Comparison of ENCODE assay signal across 8 cellular contexts in the genomic region with DNA sequence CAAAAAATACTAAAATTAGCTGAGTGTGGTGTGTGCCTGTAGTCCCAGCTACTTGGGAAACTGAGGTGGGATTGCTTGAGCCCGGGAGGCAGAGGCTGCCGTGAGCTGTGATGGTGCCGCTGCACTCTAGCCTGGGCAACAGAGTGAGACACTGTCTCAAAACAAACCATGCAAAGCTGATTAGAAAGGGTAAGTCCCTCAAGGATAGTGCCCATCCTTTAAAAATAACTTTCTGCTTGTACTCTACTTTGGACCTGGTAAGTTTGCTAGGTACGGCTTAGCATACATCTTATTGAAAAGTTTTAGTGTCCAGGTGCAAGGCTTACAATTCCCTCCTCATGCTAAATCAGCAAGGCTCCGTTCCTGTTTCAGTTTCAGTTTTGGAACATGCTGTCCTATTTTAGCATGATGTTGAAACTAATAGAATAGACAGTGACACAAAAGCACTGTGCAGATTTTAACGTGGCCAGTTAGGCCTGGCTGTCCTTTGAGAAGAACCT. TPM values are rescaled to one million over a fixed set of nuclear protein-coding genes. Genes with fewer than 3 reads are reported as not detected.
DNase-seq lines count a peak whose midpoint lies in the region; ATAC-seq and TF ChIP-seq lines count a peak whose summit lies in the region.

No MANE protein-coding gene starts in this region.

- POLR2A ChIA-PET in activated CD8-positive, alpha-beta T cell treated with anti-CD3 and anti-CD28 coated beads for 36 hours (lab: Charles Lee), result interaction anchor here (0.6 to 1.9 kb wide), 5 partner anchors 14 to 71 kb away, joined by 3 to 10 read pairs (median 3); a partner anchor contains a TSS
- POLR2A ChIA-PET in SK-N-SH (lab: Yijun Ruan, JAX) (no interaction called here), WTC11 (lab: Charles Lee) (interaction anchor here (1.4 kb wide), 1 partner anchor 19 kb away, joined by 3 read pairs; no protein-coding TSS in a partner anchor)

- TF ChIP-seq CTCF in activated CD8-positive, alpha-beta T cell treated with anti-CD3 and anti-CD28 coated beads for 36 hours (IDR thresholded peaks at IDR 0.05), result no peak
- TF ChIP-seq CTCF in SK-N-SH (IDR thresholded peaks at IDR 0.05) (no peak), WTC11 (IDR thresholded peaks at IDR 0.05) (no peak)

- H3K27me3 ChIP-seq in BLaER1 (no peaks in the 10 kb centered on the region), SK-N-SH (ENCODE audit: insufficient read depth) (no peaks in the 10 kb centered on the region)

- intact Hi-C loops in activated CD8-positive, alpha-beta T cell treated with anti-CD3 and anti-CD28 coated beads for 36 hours (cut with micrococcal nuclease), result no loop called here

- peaks cover 11% of the 10 kb centered on the region; the same call in 1 of the 2 replicates for H4K20me1 ChIP-seq in BLaER1
- H4K20me1 ChIP-seq in SK-N-SH (ENCODE audit: insufficient read depth), result 0 out of 2 replicates have a peak, but pooled peaks cover 3% of the 10 kb centered on the region

- DNase-seq in activated CD8-positive, alpha-beta T cell treated with anti-CD3 and anti-CD28 coated beads for 36 hours, result peak; percentile 36
- DNase-seq in lung microvascular endothelial cell (ENCODE audit: low read depth in 2 of 2), result peak; percentile 48 to 59
- DNase-seq in SK-N-SH, result no peak
- no peak for DNase-seq in WTC11 (ENCODE audit: low spot score)

- H2AFZ ChIP-seq in SK-N-SH (ENCODE audit: low read depth), result no peak overlapping the region; the same call in 1 of the 2 replicates

- H3K9me3 Mint-ChIP-seq in activated CD8-positive, alpha-beta T cell treated with anti-CD3 and anti-CD28 coated beads for 36 hours, result no peaks in the 10 kb centered on the region
- H3K9me3 Mint-ChIP-seq in WTC11, result no peaks in the 10 kb centered on the region

- H3F3A ChIP-seq in SK-N-SH (replicated peaks; ENCODE audit: insufficient read depth), result peaks cover 12% of the 10 kb centered on the region

- CTCF ChIA-PET in activated CD8-positive, alpha-beta T cell treated with anti-CD3 and anti-CD28 coated beads for 36 hours (lab: Charles Lee), result interaction anchor here (0.9 to 5.3 kb wide), 6 partner anchors 8 to 85 kb away, joined by 3 to 42 read pairs (median 4); a partner anchor contains a TSS
- CTCF ChIA-PET in SK-N-SH (lab: Yijun Ruan, JAX) (interaction anchor here (0.5 to 5.6 kb wide), 3 partner anchors 8 to 46 kb away, joined by 3 to 50 read pairs (median 9); a partner anchor contains a TSS), WTC11 (lab: Charles Lee) (interaction anchor here (1.2 to 1.5 kb wide), 3 partner anchors 8 to 375 kb away, joined by 3 to 7 read pairs (median 4); no protein-coding TSS in a partner anchor)

- H3K79me2 ChIP-seq in SK-N-SH (ENCODE audit: insufficient read depth), result peaks cover 42% of the 10 kb centered on the region

- H3K4me1 ChIP-seq in BLaER1 (peaks cover 21% of the 10 kb centered on the region), SK-N-SH (ENCODE audit: control insufficient read depth in 1 of 2, insufficient read depth in 2 of 2, low read depth in 1 of 2, low read length in 1 of 2) (peaks cover 0 to 4% of the 10 kb centered on the region in 2 experiments; a peak in 2 of 4 replicates)

- H3K27ac Mint-ChIP-seq in activated CD8-positive, alpha-beta T cell treated with anti-CD3 and anti-CD28 coated beads for 36 hours, result peak overlapping the region; percentile 91
- no peak overlapping the region for H3K27ac Mint-ChIP-seq in WTC11

- H3K27me3 Mint-ChIP-seq in activated CD8-positive, alpha-beta T cell treated with anti-CD3 and anti-CD28 coated beads for 36 hours, result no peaks in the 10 kb centered on the region
- H3K27me3 Mint-ChIP-seq in WTC11 (ENCODE audit: low read depth), result no peaks in the 10 kb centered on the region

- TF ChIP-seq EP300 in SK-N-SH (IDR thresholded peaks at IDR 0.05; ENCODE audit: borderline replicate concordance in 1 of 2, low read depth in 1 of 2, low read length in 1 of 2), result no peak

- H3K4me2 ChIP-seq in BLaER1 (peak overlapping the region; percentile 85), SK-N-SH (no peak overlapping the region)

- TF ChIP-seq RAD21 in SK-N-SH (IDR thresholded peaks at IDR 0.05; ENCODE audit: low read length), result no peak

- H3K4me3 Mint-ChIP-seq in activated CD8-positive, alpha-beta T cell treated with anti-CD3 and anti-CD28 coated beads for 36 hours, result peak overlapping the region; percentile 71
- no peak overlapping the region for H3K4me3 Mint-ChIP-seq in WTC11

- WGBS in SK-N-SH (ENCODE audit: low lambda C conversion rate), result 90% methylated on average over 6 of the region's 6 CpGs

- H3K4me3 ChIP-seq in BLaER1 (peak overlapping the region; percentile 55), SK-N-SH (ENCODE audit: low read depth in 2 of 2, low read length in 1 of 2) (no peak overlapping the region)

- H3K9me3 ChIP-seq in BLaER1, result no peaks in the 10 kb centered on the region
- no peaks in the 10 kb centered on the region for H3K9me3 ChIP-seq in SK-N-SH

- peaks cover 3% of the 10 kb centered on the region for H3K36me3 Mint-ChIP-seq in activated CD8-positive, alpha-beta T cell treated with anti-CD3 and anti-CD28 coated beads for 36 hours (ENCODE audit: low read depth)
- H3K36me3 Mint-ChIP-seq in WTC11, result no peaks in the 10 kb centered on the region

- no peaks in the 10 kb centered on the region for H3K9me2 ChIP-seq in SK-N-SH

- H3K4me1 Mint-ChIP-seq in activated CD8-positive, alpha-beta T cell treated with anti-CD3 and anti-CD28 coated beads for 36 hours (ENCODE audit: low read depth), result peaks cover 32% of the 10 kb centered on the region
- H3K4me1 Mint-ChIP-seq in WTC11, result peaks cover 9% of the 10 kb centered on the region

- H3K36me3 ChIP-seq in BLaER1 (peaks cover 10% of the 10 kb centered on the region; the same call in 1 of the 2 replicates), SK-N-SH (replicated peaks in 1 of 2; ENCODE audit: control insufficient read depth in 1 of 2, insufficient read depth in 2 of 2, low read length in 1 of 2) (peaks cover 16 to 37% of the 10 kb centered on the region in 2 experiments)

- H3K9ac ChIP-seq in BLaER1 (peak overlapping the region; percentile 59), SK-N-SH (no peak overlapping the region)

- peak; percentile 85 for ATAC-seq in GM19043 (IDR thresholded peaks at IDR 0.05; ENCODE audit: low read depth, unreplicated experiment)
- peak; percentile 92 for ATAC-seq in HG03175 (IDR thresholded peaks at IDR 0.05; ENCODE audit: unreplicated experiment)
- ATAC-seq in activated CD8-positive, alpha-beta T cell treated with anti-CD3 and anti-CD28 coated beads for 36 hours, result peak; percentile 91
- ATAC-seq in SK-N-SH treated with all-trans-retinoic acid at 6 μM for 48 hours, result no peak; the same call in 2 of the 3 replicates
- no peak for ATAC-seq in WTC11

- peak overlapping the region; percentile 60 for H3K27ac ChIP-seq in BLaER1
- H3K27ac ChIP-seq in SK-N-SH (ENCODE audit: low read depth in 2 of 2, low read length in 1 of 2), result 0 out of 4 replicates have a peak overlapping the region, but pooled peaks of 1 of the 2 experiments have one; percentile 10

TF ChIP-seq in SK-N-SH, 30 proteins besides CTCF, POLR2A, EP300 and RAD21 (continues in another document):
- TF ChIP-seq RXRA (IDR thresholded peaks at IDR 0.05; ENCODE audit: borderline replicate concordance, low read depth) (no peak), GABPA (IDR thresholded peaks at IDR 0.05; ENCODE audit: low read depth) (no peak), FOXM1 (IDR thresholded peaks at IDR 0.05; ENCODE audit: low read depth) (no peak), CHD2 (IDR thresholded peaks at IDR 0.05; ENCODE audit: low read length, partially characterized antibody) (no peak)
- TF ChIP-seq, protein P1, sequence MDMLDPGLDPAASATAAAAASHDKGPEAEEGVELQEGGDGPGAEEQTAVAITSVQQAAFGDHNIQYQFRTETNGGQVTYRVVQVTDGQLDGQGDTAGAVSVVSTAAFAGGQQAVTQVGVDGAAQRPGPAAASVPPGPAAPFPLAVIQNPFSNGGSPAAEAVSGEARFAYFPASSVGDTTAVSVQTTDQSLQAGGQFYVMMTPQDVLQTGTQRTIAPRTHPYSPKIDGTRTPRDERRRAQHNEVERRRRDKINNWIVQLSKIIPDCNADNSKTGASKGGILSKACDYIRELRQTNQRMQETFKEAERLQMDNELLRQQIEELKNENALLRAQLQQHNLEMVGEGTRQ (IDR thresholded peaks at IDR 0.05; ENCODE audit: borderline replicate concordance, low read depth, low read length), result no peak

TF ChIP-seq in SK-N-SH treated with all-trans-retinoic acid at 6 μM for 48 hours, 23 proteins besides CTCF, POLR2A, EP300 and RAD21:
- TF ChIP-seq ARNTL (CRISPR knock-in tag; IDR thresholded peaks at IDR 0.05; ENCODE audit: borderline replicate concordance, low read depth) (no peak), ESRRG (CRISPR knock-in tag; IDR thresholded peaks at IDR 0.05) (no peak), ZFP30 (CRISPR knock-in tag; IDR thresholded peaks at IDR 0.05) (no peak), ZNF70 (CRISPR knock-in tag; IDR thresholded peaks at IDR 0.05) (no peak)

TF ChIP-seq in WTC11, 78 proteins besides CTCF, POLR2A, EP300 and RAD21:
- TF ChIP-seq NR2C2 (CRISPR knock-in tag; IDR thresholded peaks at IDR 0.05) (no peak), ETV6 (CRISPR knock-in tag; IDR thresholded peaks at IDR 0.05) (no peak)
- TF ChIP-seq, protein P2, sequence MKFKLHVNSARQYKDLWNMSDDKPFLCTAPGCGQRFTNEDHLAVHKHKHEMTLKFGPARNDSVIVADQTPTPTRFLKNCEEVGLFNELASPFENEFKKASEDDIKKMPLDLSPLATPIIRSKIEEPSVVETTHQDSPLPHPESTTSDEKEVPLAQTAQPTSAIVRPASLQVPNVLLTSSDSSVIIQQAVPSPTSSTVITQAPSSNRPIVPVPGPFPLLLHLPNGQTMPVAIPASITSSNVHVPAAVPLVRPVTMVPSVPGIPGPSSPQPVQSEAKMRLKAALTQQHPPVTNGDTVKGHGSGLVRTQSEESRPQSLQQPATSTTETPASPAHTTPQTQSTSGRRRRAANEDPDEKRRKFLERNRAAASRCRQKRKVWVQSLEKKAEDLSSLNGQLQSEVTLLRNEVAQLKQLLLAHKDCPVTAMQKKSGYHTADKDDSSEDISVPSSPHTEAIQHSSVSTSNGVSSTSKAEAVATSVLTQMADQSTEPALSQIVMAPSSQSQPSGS (CRISPR knock-in tag; IDR thresholded peaks at IDR 0.05; ENCODE audit: borderline replicate concordance, low read depth), result no peak
- TF ChIP-seq, protein P3, sequence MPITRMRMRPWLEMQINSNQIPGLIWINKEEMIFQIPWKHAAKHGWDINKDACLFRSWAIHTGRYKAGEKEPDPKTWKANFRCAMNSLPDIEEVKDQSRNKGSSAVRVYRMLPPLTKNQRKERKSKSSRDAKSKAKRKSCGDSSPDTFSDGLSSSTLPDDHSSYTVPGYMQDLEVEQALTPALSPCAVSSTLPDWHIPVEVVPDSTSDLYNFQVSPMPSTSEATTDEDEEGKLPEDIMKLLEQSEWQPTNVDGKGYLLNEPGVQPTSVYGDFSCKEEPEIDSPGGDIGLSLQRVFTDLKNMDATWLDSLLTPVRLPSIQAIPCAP (CRISPR knock-in tag; IDR thresholded peaks at IDR 0.05), result no peak

RNA-seq across cellular contexts. Expression of a gene that starts 21.4 kb away (rescaled TPM):
- 10 to 100 TPM; 37.1 to 44.4 TPM for total RNA-seq in activated CD8-positive, alpha-beta T cell treated with anti-CD3 and anti-CD28 coated beads for 36 hours
- total RNA-seq in lung microvascular endothelial cell, result 26.4 and 34.3 TPM in 2 replicates
- polyA plus RNA-seq in SK-N-SH (2012; rRNA removed), result 14.0 and 22.2 TPM in 2 replicates
- 10.7 and 15.3 TPM in 2 replicates for polyA plus RNA-seq in SK-N-SH (2012; cell fraction: cytosol; rRNA removed)
- 9.5 and 18.5 TPM in 2 replicates for polyA plus RNA-seq in SK-N-SH (2012; cell fraction: nucleus; rRNA removed)
- total RNA-seq in WTC11 (2021), result 59.7 to 64.8 TPM (median 62.4 TPM) in 3 replicates

Comparison
In these comparisons a context has a peak if more than half of its experiments do, and no peak if none do; other contexts are left out.
1. ATAC-seq: peak in GM19043 (single experiment), HG03175 (single experiment) and activated CD8-positive, alpha-beta T cell treated with anti-CD3 and anti-CD28 coated beads for 36 hours (single experiment); none in SK-N-SH treated with all-trans-retinoic acid at 6 μM for 48 hours (single experiment) and WTC11 (single experiment).
2. DNase-seq: peak in activated CD8-positive, alpha-beta T cell treated with anti-CD3 and anti-CD28 coated beads for 36 hours (single experiment) and lung microvascular endothelial cell (2 of 2); none in SK-N-SH (single experiment) and WTC11 (single experiment).